Comparison of ENCODE assay signal across 8 cellular contexts in genomic region chr2:64049633-64050220, GRCh38. TPM values are rescaled to one million over a fixed set of nuclear protein-coding genes. Genes with fewer than 3 reads are reported as not detected.
DNase-seq lines count a peak whose midpoint lies in the region; ATAC-seq and TF ChIP-seq lines count a peak whose summit lies in the region.

No MANE protein-coding gene starts in this region.

- no peaks in the 10 kb centered on the region for H3K36me3 Mint-ChIP-seq in Caco-2 (ENCODE audit: insufficient read depth, unreplicated experiment)
- no peaks in the 10 kb centered on the region for H3K36me3 Mint-ChIP-seq in effector memory CD8-positive, alpha-beta T cell (ENCODE audit: insufficient read depth)
- H3K36me3 Mint-ChIP-seq in stimulated activated memory B cell treated with anti-CD40 and anti-IgM and Interleukin-4, amounts not matched to agents 10 μg/mL and 1 μg/mL and 100 μg/mL, for 72 hours, result no peaks in the 10 kb centered on the region

- POLR2A ChIA-PET in Caco-2 (lab: Charles Lee), result no interaction called here

- no peaks in the 10 kb centered on the region for H3K9me3 Mint-ChIP-seq in Caco-2 (ENCODE audit: unreplicated experiment)
- H3K9me3 Mint-ChIP-seq in effector memory CD8-positive, alpha-beta T cell, result no peaks in the 10 kb centered on the region
- no peaks in the 10 kb centered on the region for H3K9me3 Mint-ChIP-seq in stimulated activated memory B cell treated with anti-CD40 and anti-IgM and Interleukin-4, amounts not matched to agents 10 μg/mL and 1 μg/mL and 100 μg/mL, for 72 hours

- no peak overlapping the region for H3K4me3 ChIP-seq in Caco-2 (ENCODE audit: low read depth, low read length)
- no peak overlapping the region for H3K4me3 ChIP-seq in HL-60 (replicated peaks; ENCODE audit: insufficient read depth, low read length)

- no peaks in the 10 kb centered on the region for H3K27me3 Mint-ChIP-seq in Caco-2 (ENCODE audit: insufficient read depth, unreplicated experiment)
- H3K27me3 Mint-ChIP-seq in effector memory CD8-positive, alpha-beta T cell, result peaks cover 0 to under 1% of the 10 kb centered on the region in 2 donors
- no peaks in the 10 kb centered on the region for H3K27me3 Mint-ChIP-seq in stimulated activated memory B cell treated with anti-CD40 and anti-IgM and Interleukin-4, amounts not matched to agents 10 μg/mL and 1 μg/mL and 100 μg/mL, for 72 hours

- CTCF ChIA-PET in Caco-2 (lab: Charles Lee), result interaction anchor here (0.6 to 1.4 kb wide), 13 partner anchors 9 to 438 kb away, joined by 3 to 22 read pairs (median 4); no protein-coding TSS in a partner anchor

- no peak overlapping the region for H3K27ac ChIP-seq in HL-60 (replicated peaks)

- H3K4me3 Mint-ChIP-seq in Caco-2 (ENCODE audit: unreplicated experiment), result no peak overlapping the region
- H3K4me3 Mint-ChIP-seq in effector memory CD8-positive, alpha-beta T cell, result no peak overlapping the region
- H3K4me3 Mint-ChIP-seq in stimulated activated memory B cell treated with anti-CD40 and anti-IgM and Interleukin-4, amounts not matched to agents 10 μg/mL and 1 μg/mL and 100 μg/mL, for 72 hours, result no peak overlapping the region

- TF ChIP-seq CTCF in Caco-2 (IDR thresholded peaks at IDR 0.05; ENCODE audit: insufficient read depth in 1 of 2, low read depth in 1 of 2, low read length in 1 of 2, severe bottlenecking in 1 of 2, unreplicated experiment in 1 of 2) (peak; percentile 85 to 86), HL-60 (IDR thresholded peaks at IDR 0.05; ENCODE audit: insufficient read depth, low read length) (peak; percentile 80)

- H3K9me3 ChIP-seq in Caco-2, result no peaks in the 10 kb centered on the region

- H3K27ac Mint-ChIP-seq in Caco-2 (ENCODE audit: unreplicated experiment), result peak overlapping the region; percentile 53
- H3K27ac Mint-ChIP-seq in effector memory CD8-positive, alpha-beta T cell, result peak overlapping the region; percentile 2 to 10
- peak overlapping the region; percentile 38 for H3K27ac Mint-ChIP-seq in stimulated activated memory B cell treated with anti-CD40 and anti-IgM and Interleukin-4, amounts not matched to agents 10 μg/mL and 1 μg/mL and 100 μg/mL, for 72 hours

- no peaks in the 10 kb centered on the region for H3K36me3 ChIP-seq in Caco-2 (ENCODE audit: control insufficient read depth, insufficient read depth, low read length)

- H3K4me1 ChIP-seq in Caco-2, result peaks cover 20% of the 10 kb centered on the region

- peak; percentile 73 for ATAC-seq in GM19455 (IDR thresholded peaks at IDR 0.05; ENCODE audit: unreplicated experiment)
- ATAC-seq in effector memory CD8-positive, alpha-beta T cell (replicated peaks), result peak; percentile 95
- peak; percentile 95 for ATAC-seq in stimulated activated memory B cell treated with anti-CD40 and anti-IgM and Interleukin-4, amounts not matched to agents 10 μg/mL and 1 μg/mL and 100 μg/mL, for 72 hours

- H3K4me1 Mint-ChIP-seq in Caco-2 (ENCODE audit: low read depth, unreplicated experiment), result peaks cover 27% of the 10 kb centered on the region
- H3K4me1 Mint-ChIP-seq in effector memory CD8-positive, alpha-beta T cell (ENCODE audit: low read depth in 2 of 2), result peaks cover 0 to 4% of the 10 kb centered on the region in 2 donors
- peaks cover 19% of the 10 kb centered on the region for H3K4me1 Mint-ChIP-seq in stimulated activated memory B cell treated with anti-CD40 and anti-IgM and Interleukin-4, amounts not matched to agents 10 μg/mL and 1 μg/mL and 100 μg/mL, for 72 hours

- no peaks in the 10 kb centered on the region for H3K27me3 ChIP-seq in Caco-2 (replicated peaks; ENCODE audit: control insufficient read depth, insufficient read depth, low read length)
- no peaks in the 10 kb centered on the region for H3K27me3 ChIP-seq in HL-60 (ENCODE audit: insufficient read depth, poor library complexity, severe bottlenecking)

- BruUV-seq in Caco-2 (replicated peaks; lab: Mats Ljungman, UMichigan), result no TSS peak

- DNase-seq in Caco-2, result peak; percentile 75 to 77
- DNase-seq in HL-60 (ENCODE audit: low read depth in 1 of 2, low spot score in 1 of 2), result peak; percentile 14 to 71
- peak; percentile 2 for DNase-seq in NK-92 (lab: John Stamatoyannopoulos, UW; ENCODE audit: unreplicated experiment)
- DNase-seq in activated CD8-positive, alpha-beta memory T cell treated with anti-CD3 and anti-CD28 coated beads for 24 hours, result peak; percentile 79
- peak; percentile 46 to 54 (median 49) for DNase-seq in effector memory CD8-positive, alpha-beta T cell
- peak; percentile 76 for DNase-seq in mucosa of gallbladder (ENCODE audit: low spot score)

- intact Hi-C loops in Caco-2 (cut with micrococcal nuclease; ENCODE audit: unreplicated experiment), result loop anchor here (1.0 to 5.0 kb wide), 6 partner anchors 48 to 439 kb away; partner anchors contain the start of gene PELI1

RNA-seq across cellular contexts. Expression of gene VPS54, which starts 30.5 kb away (rescaled TPM):
- total RNA-seq in Caco-2 (2022) (27.9 and 28.5 TPM in 2 replicates), mucosa of gallbladder (22.9 TPM)

Comparison
In these comparisons a context has a peak if more than half of its experiments do, and no peak if none do; other contexts are left out.
1. DNase-seq: peak in every context shown above with its lines; median percentile 79 in activated CD8-positive, alpha-beta memory T cell treated with anti-CD3 and anti-CD28 coated beads for 24 hours; 76 in Caco-2; 76 in mucosa of gallbladder; 49 in effector memory CD8-positive, alpha-beta T cell; 42 in HL-60; 2 in NK-92.